Comparison of ENCODE assay signal across 10 cellular contexts in genomic region chr5:136193396-136193935, GRCh38. TPM values are rescaled to one million over a fixed set of nuclear protein-coding genes. Genes with fewer than 3 reads are reported as not detected.
DNase-seq lines count a peak whose midpoint lies in the region; TF ChIP-seq lines count a peak whose summit lies in the region.
"Had no signal": no experiment of that assay in that cellular context is flagged by ENCODE, and none has a peak within 500 bp of the region (broad histone marks: within the 10 kb centered on the region; RNA-seq: fewer than 3 reads in every experiment).

No MANE protein-coding gene starts in this region.

- no peak for TF ChIP-seq POLR2A in esophagus squamous epithelium (IDR thresholded peaks at IDR 0.05)
- no peak for TF ChIP-seq POLR2A in erythroblast (IDR thresholded peaks at IDR 0.05; ENCODE audit: low read length)

- H3K4me3 Mint-ChIP-seq in HFFc6 = peak overlapping the region; percentile 14; the same call in 1 of the 2 replicates
- H3K4me3 Mint-ChIP-seq: dendritic cell treated with granulocyte-macrophage colony-stimulating factor and Interleukin-4, amounts not matched to agents 40 ng/mL and 50 ng/mL, for 4 days had no signal

- no peaks in the 10 kb centered on the region for H3K9me3 Mint-ChIP-seq in HFFc6
- H3K9me3 Mint-ChIP-seq: dendritic cell treated with granulocyte-macrophage colony-stimulating factor and Interleukin-4, amounts not matched to agents 40 ng/mL and 50 ng/mL, for 4 days had no signal

- intact Hi-C loops in esophagus squamous epithelium (cut with DNase I) = no loop called here

- H3K27me3 ChIP-seq in esophagus squamous epithelium (peaks cover 0 to 64% (median 12%) of the 10 kb centered on the region in 4 donors), neuron (ENCODE audit: insufficient read depth, low read length) (peaks cover 36% of the 10 kb centered on the region)

- no peak overlapping the region for H3K27ac Mint-ChIP-seq in HFFc6
- H3K27ac Mint-ChIP-seq: dendritic cell treated with granulocyte-macrophage colony-stimulating factor and Interleukin-4, amounts not matched to agents 40 ng/mL and 50 ng/mL, for 4 days had no signal

- H3K27ac ChIP-seq in esophagus squamous epithelium (no peak overlapping the region), substantia nigra (ENCODE audit: low read depth, low read length, poor library complexity, severe bottlenecking) (no peak overlapping the region)
- H3K27ac ChIP-seq: right lobe of liver had no signal

- H3K36me3 ChIP-seq in esophagus squamous epithelium (peaks cover 0 to 14% (median 0%) of the 10 kb centered on the region in 3 donors), neuron (ENCODE audit: insufficient read depth, low read length) (peaks cover 5% of the 10 kb centered on the region)
- H3K36me3 ChIP-seq: right lobe of liver had no signal

- H2AFZ ChIP-seq in neuron (ENCODE audit: low read depth, low read length) = peak overlapping the region; percentile 62

- peaks cover 16 to 39% (median 19%) of the 10 kb centered on the region in 3 donors for H3K4me1 ChIP-seq in esophagus squamous epithelium
- H3K4me1 ChIP-seq in neuron (ENCODE audit: insufficient read depth, low read length) = peaks cover 11% of the 10 kb centered on the region

- no peaks in the 10 kb centered on the region for H3K9me3 ChIP-seq in esophagus squamous epithelium
- H3K9me3 ChIP-seq in neuron (ENCODE audit: low read length) = peaks cover 3% of the 10 kb centered on the region
- H3K9me3 ChIP-seq: right lobe of liver had no signal

- TF ChIP-seq CTCF in AG10803 (conservative IDR thresholded peaks at IDR 0.05; ENCODE audit: low read length) (no peak), HFFc6 (IDR thresholded peaks at IDR 0.05) (no peak), esophagus squamous epithelium (IDR thresholded peaks at IDR 0.05) (no peak)

- H3K4me1 Mint-ChIP-seq in HFFc6 (ENCODE audit: low read depth) = peaks cover 5% of the 10 kb centered on the region; the same call in 1 of the 2 replicates

- peaks cover 6% of the 10 kb centered on the region for H3K36me3 Mint-ChIP-seq in HFFc6 (ENCODE audit: low read depth)

- DNase-seq in AG10803 (ENCODE audit: low read depth) (no peak), HFFc6 (no peak), esophagus squamous epithelium (lab: John Stamatoyannopoulos, UW) (no peak), NCI-H446 treated with DMSO at 0.1 percent for 48 hours (lab: John Stamatoyannopoulos, UW) (no peak), AG08395 (ENCODE audit: low spot score) (no peak), erythroblast (lab: John Stamatoyannopoulos, UW) (no peak), substantia nigra (lab: John Stamatoyannopoulos, UW) (no peak)

- H3K27me3 Mint-ChIP-seq in HFFc6 (ENCODE audit: insufficient read depth) = peaks cover 43% of the 10 kb centered on the region

- WGBS in esophagus squamous epithelium, 2 donors = 22 to 44% methylated on average over 4 to 6 of the region's 17 CpGs

- H3K4me3 ChIP-seq in AG10803 (ENCODE audit: low read length) (peak overlapping the region; percentile 36), esophagus squamous epithelium (peak overlapping the region; percentile 27 to 57 (median 44)), neuron (ENCODE audit: low read length) (peak overlapping the region; percentile 55)

RNA-seq across cellular contexts. Expression of gene SMIM32, which starts 0.5 kb away (rescaled TPM):
- total RNA-seq in HFFc6 (2021; fragmentation: NEBNext Ultra II Directional; extraction: Animal tissue kit (Norgen Biotek cat#: 25700)) = not detected
- total RNA-seq in esophagus squamous epithelium = not detected
